ENCODE assay signal across 8 cellular contexts in the genomic region with DNA sequence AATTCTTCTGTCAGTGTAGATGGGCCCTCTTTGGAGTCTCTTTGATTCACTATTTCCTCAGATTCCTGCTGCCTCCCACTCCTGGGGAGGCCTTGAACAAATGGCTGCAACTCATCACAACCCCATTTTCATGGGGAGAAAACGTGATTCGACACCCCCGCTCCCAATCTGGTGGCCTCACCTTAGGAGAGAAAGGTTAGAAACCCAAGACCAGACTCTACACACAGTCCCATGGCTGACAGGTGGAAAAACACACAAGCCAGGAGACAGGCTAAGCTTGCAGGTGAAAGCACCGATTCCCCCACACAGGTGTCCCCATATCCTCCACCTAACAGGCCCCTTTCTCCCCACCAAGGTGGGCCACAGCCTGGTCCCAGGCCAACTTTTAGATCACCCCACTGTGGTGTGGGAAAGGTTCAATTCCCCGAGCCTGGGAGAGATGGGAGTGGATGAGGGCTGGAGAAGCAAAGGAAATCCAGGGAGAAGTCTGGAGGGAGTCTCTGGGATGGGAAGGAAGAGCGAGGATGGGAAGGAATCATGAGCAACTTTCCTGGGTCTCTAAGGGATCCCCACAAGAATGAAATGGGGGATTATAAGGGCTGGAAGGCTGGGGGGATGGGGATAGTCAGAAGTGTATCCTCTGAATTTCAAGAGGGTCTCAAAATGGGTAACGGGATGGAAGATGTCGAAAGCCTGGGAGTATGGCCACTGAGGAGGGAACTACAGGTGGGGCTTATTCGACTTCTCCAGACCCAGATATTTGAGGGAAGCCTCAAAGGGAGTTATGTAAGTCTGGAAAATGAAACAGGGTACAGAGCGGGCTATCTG. TPM values are rescaled to one million over a fixed set of nuclear protein-coding genes. Genes with fewer than 3 reads are reported as not detected.
A peak's percentile ranks its signal among the peaks of the same experiment; 100 is the strongest.
DNase-seq lines count a peak whose midpoint lies in the region; ATAC-seq and TF ChIP-seq lines count a peak whose summit lies in the region.

No MANE protein-coding gene starts in this region.

- no peak for ATAC-seq in aorta (ENCODE audit: low FRiP score)
- no peak for ATAC-seq in HG02759 (IDR thresholded peaks at IDR 0.05; ENCODE audit: unreplicated experiment)

- peaks cover 8 to 43% of the 10 kb centered on the region in 2 donors for H3K4me1 ChIP-seq in breast epithelium
- H3K4me1 ChIP-seq in aorta (ENCODE audit: control insufficient read depth in 1 of 2, insufficient read depth in 2 of 2, low read length in 2 of 2), result peaks cover 0 to 3% of the 10 kb centered on the region in 2 donors

- intact Hi-C loops in breast epithelium (cut with DNase I; ENCODE audit: low total_unique reads) (no loop called here), aorta (cut with DNase I) (loop anchor here in 1 of 2 donors (10.0 kb wide), 2 partner anchors 148 to 278 kb away; partner anchors contain the start of gene ASXL1)

- H3K27ac ChIP-seq in AG04450 (ENCODE audit: low read depth, low read length) (no peak overlapping the region), breast epithelium (peak overlapping the region; percentile 97 to 99), aorta (ENCODE audit: low read depth in 1 of 2, low read length in 2 of 2) (peak overlapping the region in 1 of 2 donors; percentile 26)

- H3K36me3 Mint-ChIP-seq in mesothelial cell of epicardium, result peaks cover 2% of the 10 kb centered on the region

- no peaks in the 10 kb centered on the region for H3K27me3 Mint-ChIP-seq in mesothelial cell of epicardium (ENCODE audit: low read depth)

- CTCF ChIA-PET in AG04450 (lab: Charles Lee), result no interaction called here

- H3K9me3 ChIP-seq in AG04450 (ENCODE audit: control insufficient read depth, insufficient read depth, low read length), result no peaks in the 10 kb centered on the region
- H3K9me3 ChIP-seq in breast epithelium, result no peaks in the 10 kb centered on the region
- no peaks in the 10 kb centered on the region for H3K9me3 ChIP-seq in aorta (ENCODE audit: control insufficient read depth, low read length)

- H3K36me3 ChIP-seq in breast epithelium (no peaks in the 10 kb centered on the region), aorta (ENCODE audit: control insufficient read depth in 1 of 2, insufficient read depth in 2 of 2, low read length in 1 of 2) (peaks cover 0 to 5% of the 10 kb centered on the region in 2 donors)

- 28% methylated on average over 10 of the region's 10 CpGs for WGBS in aorta, 2 donors

- H3K4me1 Mint-ChIP-seq in mesothelial cell of epicardium, result peaks cover 60% of the 10 kb centered on the region

- H3K27ac Mint-ChIP-seq in mesothelial cell of epicardium, result peak overlapping the region; percentile 91

- DNase-seq in AG04450 (ENCODE audit: low read depth, low spot score) (no peak), LNCaP clone FGC (ENCODE audit: low read depth) (no peak), breast epithelium (ENCODE audit: low spot score in 2 of 2) (no peak), mesothelial cell of epicardium (ENCODE audit: low spot score in 2 of 2, unreplicated experiment in 2 of 2) (no peak), aorta (no peak), NCI-H446 (lab: John Stamatoyannopoulos, UW) (no peak), MV-4-11 (lab: John Stamatoyannopoulos, UW) (no peak)

- H3K4me3 ChIP-seq in AG04450 (ENCODE audit: low read depth, low read length) (peak overlapping the region; percentile 96), LNCaP clone FGC (ENCODE audit: low read depth, low read length) (peak overlapping the region; percentile 80), breast epithelium (peak overlapping the region; percentile 91 to 100 (median 99)), aorta (ENCODE audit: low read length in 2 of 2) (peak overlapping the region; percentile 88 to 95)

- TF ChIP-seq CTCF in AG04450 (IDR thresholded peaks at IDR 0.05; ENCODE audit: low read depth, low read length) (no peak), LNCaP clone FGC (IDR thresholded peaks at IDR 0.05; ENCODE audit: control insufficient read depth, extremely low read depth, insufficient read depth) (no peak), breast epithelium (IDR thresholded peaks at IDR 0.05) (no peak), mesothelial cell of epicardium (IDR thresholded peaks at IDR 0.05; ENCODE audit: unreplicated experiment) (no peak)

- TF ChIP-seq POLR2A in breast epithelium (IDR thresholded peaks at IDR 0.05), result no peak

- H3K27me3 ChIP-seq in AG04450 (ENCODE audit: control insufficient read depth, insufficient read depth, low read length), result no peaks in the 10 kb centered on the region
- no peaks in the 10 kb centered on the region for H3K27me3 ChIP-seq in breast epithelium
- H3K27me3 ChIP-seq in aorta (ENCODE audit: control insufficient read depth in 1 of 2, insufficient read depth in 2 of 2, low read length in 1 of 2), result no peaks in the 10 kb centered on the region

- H3K4me3 Mint-ChIP-seq in mesothelial cell of epicardium, result peak overlapping the region; percentile 96

- POLR2A ChIA-PET in AG04450 (lab: Yijun Ruan, JAX), result no interaction called here

- H3K9me3 Mint-ChIP-seq in mesothelial cell of epicardium, result no peaks in the 10 kb centered on the region

RNA-seq across cellular contexts. Expression of gene PLAGL2, which starts 0.9 kb away (rescaled TPM):
- polyA plus RNA-seq in AG04450 (2011; rRNA removed) (5.9 and 8.9 TPM in 2 replicates), aorta (1 to 10 TPM; 1.8 to 2.3 TPM)
- 10.1 and 12.8 TPM in 2 replicates for polyA minus RNA-seq in AG04450 (2011; rRNA and poly(A)+ RNA removed)
- total RNA-seq in breast epithelium (1 to 10 TPM; 2.9 to 7.6 (median 4.3) TPM), mesothelial cell of epicardium (37.4 to 38.1 TPM (median 37.8 TPM) in 3 replicates), aorta (1 to 10 TPM; 8.2 to 9.8 TPM)

RNA-seq across cellular contexts. Expression of gene POFUT1, which starts 1.1 kb away (rescaled TPM):
- polyA plus RNA-seq in AG04450 (2011; rRNA removed), result 40.2 and 43.6 TPM in 2 replicates
- 32.3 and 36.1 TPM in 2 replicates for polyA minus RNA-seq in AG04450 (2011; rRNA and poly(A)+ RNA removed)
- 10 to 100 TPM; 29.5 to 38.7 (median 34.2) TPM for total RNA-seq in breast epithelium
- total RNA-seq in mesothelial cell of epicardium, result 43.7 to 46.3 TPM (median 45.3 TPM) in 3 replicates
- 10 to 100 TPM; 29.8 to 35.2 TPM for total RNA-seq in aorta
- polyA plus RNA-seq in aorta, result 10 to 100 TPM; 10.6 to 16.5 TPM
